Comparison of ENCODE assay signal across 8 cellular contexts in genomic region chr1:234309598-234310459, GRCh38.
DNase-seq lines count a peak whose midpoint lies in the region; ATAC-seq and TF ChIP-seq lines count a peak whose summit lies in the region.

No MANE protein-coding gene starts in this region.

- TF ChIP-seq CTCF in OCI-LY7 (conservative IDR thresholded peaks at IDR 0.05; ENCODE audit: low read length) (peak; percentile 97), fibroblast of lung (conservative IDR thresholded peaks at IDR 0.05 in 1 of 2, IDR thresholded peaks at IDR 0.05 in 1 of 2; ENCODE audit: low read depth in 1 of 2, low read length in 2 of 2) (peak; percentile 82 to 95), neural progenitor cell (IDR thresholded peaks at IDR 0.05) (peak; percentile 93)

- TF ChIP-seq RAD21 in Ishikawa (IDR thresholded peaks at IDR 0.05; ENCODE audit: low read depth): peak; percentile 74

- H3K4me3 Mint-ChIP-seq in neural progenitor cell: no peak overlapping the region

- H3K27ac Mint-ChIP-seq in neural progenitor cell: no peak overlapping the region

- peaks cover 6% of the 10 kb centered on the region for H3K9me3 Mint-ChIP-seq in neural progenitor cell

- POLR2A ChIA-PET in OCI-LY7 (lab: Charles Lee): interaction anchor here (0.9 to 1.3 kb wide), 2 partner anchors 13 to 51 kb away, joined by 3 read pairs; no protein-coding TSS in a partner anchor

- no peaks in the 10 kb centered on the region for H3K27me3 ChIP-seq in fibroblast of lung (ENCODE audit: control insufficient read depth, insufficient read depth, low read length)
- H3K27me3 ChIP-seq in neural progenitor cell: no peaks in the 10 kb centered on the region

- TF ChIP-seq EP300 in Ishikawa (IDR thresholded peaks at IDR 0.05; ENCODE audit: borderline replicate concordance): no peak

- H3K36me3 ChIP-seq in OCI-LY7 (ENCODE audit: insufficient read depth, low read length): no peaks in the 10 kb centered on the region
- H3K36me3 ChIP-seq in fibroblast of lung (ENCODE audit: control insufficient read depth, insufficient read depth, low read length): no peaks in the 10 kb centered on the region
- H3K36me3 ChIP-seq in neural progenitor cell: no peaks in the 10 kb centered on the region

- H3K9me3 ChIP-seq in OCI-LY7 (ENCODE audit: low read length): no peaks in the 10 kb centered on the region
- H3K9me3 ChIP-seq in fibroblast of lung (ENCODE audit: control insufficient read depth, insufficient read depth, low read depth, low read length): no peaks in the 10 kb centered on the region
- no peaks in the 10 kb centered on the region for H3K9me3 ChIP-seq in neural progenitor cell (ENCODE audit: low read depth)

- H3K27me3 Mint-ChIP-seq in neural progenitor cell (ENCODE audit: insufficient read depth, low read depth): peaks cover 11% of the 10 kb centered on the region

- no peaks in the 10 kb centered on the region for H3F3A ChIP-seq in neural progenitor cell (ENCODE audit: low read depth)

- ATAC-seq in GM21576 (IDR thresholded peaks at IDR 0.05; ENCODE audit: unreplicated experiment): peak; percentile 90

- no peak overlapping the region for H3K4me3 ChIP-seq in OCI-LY7 (ENCODE audit: low read depth, low read length, poor library complexity, severe bottlenecking)
- no peak overlapping the region for H3K4me3 ChIP-seq in fibroblast of lung (replicated peaks in 1 of 4; ENCODE audit: control extremely low read depth in 1 of 4, insufficient read depth in 1 of 4, low read depth in 3 of 4, low read length in 4 of 4)
- no peak overlapping the region for H3K4me3 ChIP-seq in neural progenitor cell

- H4K20me1 ChIP-seq in OCI-LY7 (ENCODE audit: insufficient read depth, low read length) (no peaks in the 10 kb centered on the region), fibroblast of lung (ENCODE audit: control insufficient read depth, extremely low read depth, insufficient read depth, low read length) (no peaks in the 10 kb centered on the region), neural progenitor cell (ENCODE audit: low read depth) (no peaks in the 10 kb centered on the region)

- no peaks in the 10 kb centered on the region for H3K4me1 ChIP-seq in OCI-LY7 (ENCODE audit: insufficient read depth, low read length, poor library complexity, severe bottlenecking)
- H3K4me1 ChIP-seq in fibroblast of lung (ENCODE audit: control insufficient read depth, extremely low read depth, insufficient read depth, low read length): no peaks in the 10 kb centered on the region
- H3K4me1 ChIP-seq in neural progenitor cell: no peaks in the 10 kb centered on the region

- H3K27ac ChIP-seq in OCI-LY7 (ENCODE audit: low read depth, low read length, poor library complexity, severe bottlenecking): no peak overlapping the region
- no peak overlapping the region for H3K27ac ChIP-seq in fibroblast of lung (ENCODE audit: insufficient read depth, low read length)
- no peak overlapping the region for H3K27ac ChIP-seq in neural progenitor cell

- DNase-seq in DMS153 treated with DMSO at 0.1 percent for 48 hours (lab: John Stamatoyannopoulos, UW; ENCODE audit: unreplicated experiment) (peak; percentile 43), OCI-LY7 (ENCODE audit: low spot score) (peak; percentile 70), fibroblast of lung (ENCODE audit: low read depth in 2 of 2) (peak; percentile 48 to 77), neural progenitor cell (ENCODE audit: low spot score) (peak; percentile 84), superior temporal gyrus (ENCODE audit: extremely low spot score) (peak; percentile 73)
- DNase-seq in activated T-cell treated with anti-CD3 and anti-CD28 coated beads, Interleukin-2, amount 50 U/mL, for 1 hour: peak; percentile 67

- H2AFZ ChIP-seq in OCI-LY7 (ENCODE audit: low read length) (peak overlapping the region; percentile 11; the same call in 1 of the 2 replicates), fibroblast of lung (ENCODE audit: low read length) (no peak overlapping the region), neural progenitor cell (replicated peaks) (peak overlapping the region; percentile 92)

- H3K4me2 ChIP-seq in OCI-LY7 (ENCODE audit: low read length): peak overlapping the region; percentile 37; the same call in 1 of the 2 replicates
- peak overlapping the region; percentile 40 for H3K4me2 ChIP-seq in fibroblast of lung (ENCODE audit: extremely low read depth, insufficient read depth, low read length)
- no peak overlapping the region for H3K4me2 ChIP-seq in neural progenitor cell

- H3K9ac ChIP-seq in fibroblast of lung (ENCODE audit: insufficient read depth, low read length) (no peak overlapping the region), neural progenitor cell (no peak overlapping the region)

- H3K4me1 Mint-ChIP-seq in neural progenitor cell: peaks cover 24% of the 10 kb centered on the region

- CTCF ChIA-PET in OCI-LY7 (lab: Charles Lee; ENCODE audit: unreplicated experiment): interaction anchor here (1.5 kb wide), 1 partner anchor 8 kb away, joined by 5 read pairs; no protein-coding TSS in a partner anchor

- no peaks in the 10 kb centered on the region for H3K79me2 ChIP-seq in OCI-LY7 (ENCODE audit: insufficient read depth, low read depth, low read length)
- H3K79me2 ChIP-seq in fibroblast of lung (ENCODE audit: control insufficient read depth, insufficient read depth, low read length): no peaks in the 10 kb centered on the region
- no peaks in the 10 kb centered on the region for H3K79me2 ChIP-seq in neural progenitor cell (ENCODE audit: low read depth)

- no TSS peak for BruUV-seq in OCI-LY7 (replicated peaks; lab: Mats Ljungman, UMichigan)

- intact Hi-C loops in OCI-LY7 (cut with micrococcal nuclease; ENCODE audit: unreplicated experiment): loop anchor here (1.0 kb wide), 1 partner anchor 196 kb away; no protein-coding TSS in a partner anchor

- H3K36me3 Mint-ChIP-seq in neural progenitor cell: peaks cover 1% of the 10 kb centered on the region

- no peaks in the 10 kb centered on the region for H3K9me2 ChIP-seq in OCI-LY7 (ENCODE audit: insufficient read depth, low read length)

TF ChIP-seq in Ishikawa, 13 proteins besides CTCF, POLR2A, EP300 and RAD21:
- TF ChIP-seq CREB1 (IDR thresholded peaks at IDR 0.05; ENCODE audit: low read depth): 0 out of 2 replicates have a peak, but pooled peaks have one; percentile 29
- no peak for TF ChIP-seq MAX (IDR thresholded peaks at IDR 0.05)
